8 cellular contexts compared by ENCODE assay signal in genomic region chr3:44988073-44988472, GRCh38. TPM values are rescaled to one million over a fixed set of nuclear protein-coding genes. Genes with fewer than 3 reads are reported as not detected.
A peak's percentile ranks its signal among the peaks of the same experiment; 100 is the strongest.
DNase-seq lines count a peak whose midpoint lies in the region; ATAC-seq and TF ChIP-seq lines count a peak whose summit lies in the region.

No MANE protein-coding gene starts in this region.

- no peak overlapping the region for H3K4me3 ChIP-seq in left ventricle myocardium inferior

- no peaks in the 10 kb centered on the region for H3K9me3 ChIP-seq in left ventricle myocardium inferior (replicated peaks)

- intact Hi-C loops in left ventricle myocardium inferior (cut with micrococcal nuclease) (no loop called here), cardiac septum (cut with DNase I) (no loop called here)

- H3K27ac ChIP-seq in left ventricle myocardium inferior (replicated peaks): no peak overlapping the region
- H3K27ac ChIP-seq in RWPE1: no peak overlapping the region

- TF ChIP-seq CTCF in left ventricle myocardium inferior (IDR thresholded peaks at IDR 0.05; ENCODE audit: borderline replicate concordance) (peak; percentile 52), RWPE1 (conservative IDR thresholded peaks at IDR 0.05; ENCODE audit: low read depth) (peak; percentile 44)

- H3K36me3 ChIP-seq in left ventricle myocardium inferior: peaks cover 18% of the 10 kb centered on the region

- ATAC-seq in GM18861 (IDR thresholded peaks at IDR 0.05; ENCODE audit: unreplicated experiment) (no peak), GM21367 (IDR thresholded peaks at IDR 0.05; ENCODE audit: unreplicated experiment) (no peak), GM18858 (IDR thresholded peaks at IDR 0.05; ENCODE audit: unreplicated experiment) (no peak)

- DNase-seq in left ventricle myocardium inferior: no peak
- DNase-seq in cardiac septum (ENCODE audit: low spot score): no peak
- DNase-seq in RWPE1 (ENCODE audit: low spot score): no peak
- peak; percentile 33 for DNase-seq in fibroblast of peridontal ligament (ENCODE audit: extremely low read depth)
- DNase-seq in iPS-NIHi7 (ENCODE audit: extremely low spot score): no peak

- no peaks in the 10 kb centered on the region for H3K27me3 ChIP-seq in left ventricle myocardium inferior (ENCODE audit: low read depth)

- H3K4me1 ChIP-seq in left ventricle myocardium inferior: peaks cover 61% of the 10 kb centered on the region

- POLR2A ChIA-PET in RWPE1 (lab: Yijun Ruan, JAX; ENCODE audit: low non-redundant PET): no interaction called here

- CTCF ChIA-PET in RWPE1 (lab: Yijun Ruan, JAX): no interaction called here

RNA-seq across cellular contexts. Expression of gene EXOSC7, which starts 12.0 kb away (rescaled TPM):
- total RNA-seq in left ventricle myocardium inferior (27.2 TPM), cardiac septum (29.6 TPM)

RNA-seq across cellular contexts. Expression of gene ZDHHC3, which starts 12.1 kb away (rescaled TPM):
- total RNA-seq in left ventricle myocardium inferior (40.2 TPM), cardiac septum (43.8 TPM)

RNA-seq across cellular contexts. Expression of gene CLEC3B, which starts 38.0 kb away (rescaled TPM):
- total RNA-seq in left ventricle myocardium inferior (80.8 TPM), cardiac septum (77.1 TPM)
